9 cellular contexts compared by ENCODE assay signal in genomic region chr12:26830783-26831601, GRCh38. TPM values are rescaled to one million over a fixed set of nuclear protein-coding genes. Genes with fewer than 3 reads are reported as not detected.
DNase-seq lines count a peak whose midpoint lies in the region; ATAC-seq and TF ChIP-seq lines count a peak whose summit lies in the region.
"Had no signal": no experiment of that assay in that cellular context is flagged by ENCODE, and none has a peak within 500 bp of the region (broad histone marks: within the 10 kb centered on the region; RNA-seq: fewer than 3 reads in every experiment).

No MANE protein-coding gene starts in this region.

- H3K9me3 Mint-ChIP-seq in CD8-positive, alpha-beta T cell = no peaks in the 10 kb centered on the region
- H3K9me3 Mint-ChIP-seq in MCF 10A (ENCODE audit: unreplicated experiment) = no peaks in the 10 kb centered on the region

- H3K27ac ChIP-seq in CD8-positive, alpha-beta T cell (ENCODE audit: low read depth, low read length) = no peak overlapping the region
- H3K27ac ChIP-seq in muscle layer of colon (ENCODE audit: low read depth, low read length) = peak overlapping the region; percentile 51
- H3K27ac ChIP-seq in tibial nerve = no peak overlapping the region
- H3K27ac ChIP-seq in Peyer's patch = no peak overlapping the region

- no peak for TF ChIP-seq POLR2A in tibial nerve (IDR thresholded peaks at IDR 0.05)
- no peak for TF ChIP-seq POLR2A in Peyer's patch (IDR thresholded peaks at IDR 0.05)

- peak overlapping the region; percentile 65 for H3K4me3 Mint-ChIP-seq in CD8-positive, alpha-beta T cell
- H3K4me3 Mint-ChIP-seq in MCF 10A (ENCODE audit: unreplicated experiment) = peak overlapping the region; percentile 90

- no peak for TF ChIP-seq CTCF in CD8-positive, alpha-beta T cell (IDR thresholded peaks at IDR 0.05)
- TF ChIP-seq CTCF in MCF 10A (IDR thresholded peaks at IDR 0.05; ENCODE audit: unreplicated experiment) = no peak
- TF ChIP-seq CTCF in tibial nerve (IDR thresholded peaks at IDR 0.05) = no peak
- no peak for TF ChIP-seq CTCF in Peyer's patch (IDR thresholded peaks at IDR 0.05)

- H3K36me3 Mint-ChIP-seq in CD8-positive, alpha-beta T cell = peaks cover 5% of the 10 kb centered on the region
- no peaks in the 10 kb centered on the region for H3K36me3 Mint-ChIP-seq in MCF 10A (ENCODE audit: insufficient read depth, unreplicated experiment)

- H3K27ac Mint-ChIP-seq in CD8-positive, alpha-beta T cell = peak overlapping the region; percentile 29
- H3K27ac Mint-ChIP-seq in MCF 10A (ENCODE audit: low read depth, unreplicated experiment) = no peak overlapping the region

- H3K27me3 Mint-ChIP-seq in CD8-positive, alpha-beta T cell (ENCODE audit: low read depth) = no peaks in the 10 kb centered on the region
- H3K27me3 Mint-ChIP-seq in MCF 10A (ENCODE audit: insufficient read depth, unreplicated experiment) = no peaks in the 10 kb centered on the region

- H3K27me3 ChIP-seq in CD8-positive, alpha-beta T cell (ENCODE audit: insufficient read depth, low read length) = no peaks in the 10 kb centered on the region
- H3K27me3 ChIP-seq in muscle layer of colon (ENCODE audit: control insufficient read depth in 1 of 2, insufficient read depth in 2 of 2, low read length in 2 of 2) (no peaks in the 10 kb centered on the region), tibial nerve (no peaks in the 10 kb centered on the region), Peyer's patch (no peaks in the 10 kb centered on the region)

- TF ChIP-seq EP300 in tibial nerve (IDR thresholded peaks at IDR 0.05) = no peak

- ATAC-seq in CD8-positive, alpha-beta T cell = no peak
- ATAC-seq in HG03354 (IDR thresholded peaks at IDR 0.05; ENCODE audit: poor library complexity, severe bottlenecking, unreplicated experiment) = no peak

- no peaks in the 10 kb centered on the region for H3K36me3 ChIP-seq in CD8-positive, alpha-beta T cell (ENCODE audit: insufficient read depth, low read length)
- H3K36me3 ChIP-seq in muscle layer of colon (ENCODE audit: insufficient read depth, low read length) = no peaks in the 10 kb centered on the region
- H3K36me3 ChIP-seq in tibial nerve = no peaks in the 10 kb centered on the region
- H3K36me3 ChIP-seq in Peyer's patch = no peaks in the 10 kb centered on the region

- intact Hi-C loops in CD8-positive, alpha-beta T cell (cut with DNase I, micrococcal nuclease) = loop anchor here (2.0 to 10.0 kb wide), 9 partner anchors 54 to 1776 kb away; partner anchors contain the start of genes BHLHE41 (in 1 of the 2), DNAI7 (in 1 of the 2), ETFRF1 (in 1 of the 2) and INTS13 (in 1 of the 2)
- intact Hi-C loops in MCF 10A (cut with micrococcal nuclease) = loop anchor here (5.0 kb wide), 1 partner anchor 109 kb away; no protein-coding TSS in a partner anchor

- BruUV-seq in MCF 10A (replicated peaks; lab: Mats Ljungman, UMichigan) = no TSS peak

- DNase-seq in CD8-positive, alpha-beta T cell = no peak
- peak; percentile 64 for DNase-seq in KG1 (lab: John Stamatoyannopoulos, UW)
- DNase-seq in MCF 10A (ENCODE audit: unreplicated experiment) = peak; percentile 30
- DNase-seq in tibial nerve (ENCODE audit: low spot score in 2 of 2) = no peak
- no peak for DNase-seq in Peyer's patch
- DNase-seq in middle frontal gyrus (ENCODE audit: extremely low spot score, low spot score) = no peak
- DNase-seq: activated CD4-positive, CD25-positive, alpha-beta regulatory T cell treated with anti-CD3 and anti-CD28 coated beads, Interleukin-2, amount 50 U/mL, for 72 hours had no signal

- no peaks in the 10 kb centered on the region for H3K9me3 ChIP-seq in CD8-positive, alpha-beta T cell (ENCODE audit: low read length)
- no peaks in the 10 kb centered on the region for H3K9me3 ChIP-seq in muscle layer of colon (ENCODE audit: low read length)
- H3K9me3 ChIP-seq in tibial nerve = no peaks in the 10 kb centered on the region
- no peaks in the 10 kb centered on the region for H3K9me3 ChIP-seq in Peyer's patch

- CTCF ChIA-PET in CD8-positive, alpha-beta T cell (lab: Charles Lee) = interaction anchor here (0.8 to 3.6 kb wide), 2 partner anchors 54 to 184 kb away, joined by 3 to 19 read pairs; partner anchors contain the start of gene TM7SF3
- CTCF ChIA-PET in MCF 10A (lab: Yijun Ruan, JAX) = interaction anchor here (0.5 to 1.4 kb wide), 7 partner anchors 17 to 768 kb away, joined by 3 to 7 read pairs (median 4); no protein-coding TSS in a partner anchor

- peaks cover 9% of the 10 kb centered on the region for H3K4me1 ChIP-seq in CD8-positive, alpha-beta T cell (ENCODE audit: insufficient read depth, low read length)
- H3K4me1 ChIP-seq in muscle layer of colon (ENCODE audit: insufficient read depth, low read length) (peaks cover 28% of the 10 kb centered on the region), tibial nerve (peaks cover 0 to 13% (median 4%) of the 10 kb centered on the region in 4 donors), Peyer's patch (peaks cover 0 to 17% (median 1%) of the 10 kb centered on the region in 4 donors)

- POLR2A ChIA-PET in CD8-positive, alpha-beta T cell (lab: Charles Lee) = interaction anchor here (2.3 kb wide), 1 partner anchor 192 kb away, joined by 5 read pairs; the partner anchor contains the start of gene MED21
- POLR2A ChIA-PET in MCF 10A (lab: Yijun Ruan, JAX) = interaction anchor here (0.6 to 3.3 kb wide), 13 partner anchors 9 to 808 kb away, joined by 3 to 28 read pairs (median 4); no protein-coding TSS in a partner anchor

- H3K9ac ChIP-seq in muscle layer of colon (ENCODE audit: low read length) = peak overlapping the region; percentile 35

- peaks cover 60% of the 10 kb centered on the region for H3K4me1 Mint-ChIP-seq in CD8-positive, alpha-beta T cell (ENCODE audit: low read depth)
- H3K4me1 Mint-ChIP-seq in MCF 10A (ENCODE audit: insufficient read depth, unreplicated experiment) = peaks cover 16% of the 10 kb centered on the region

- WGBS in tibial nerve, 2 donors = 82 to 88% methylated on average over 14 of the region's 14 CpGs

- H3K4me3 ChIP-seq in CD8-positive, alpha-beta T cell (ENCODE audit: low read depth, low read length) = no peak overlapping the region
- H3K4me3 ChIP-seq in muscle layer of colon (ENCODE audit: low read depth in 1 of 2, low read length in 2 of 2) = peak overlapping the region; percentile 35 to 56
- H3K4me3 ChIP-seq in tibial nerve = no peak overlapping the region
- peak overlapping the region in 2 of 4 donors; percentile 23 to 28 for H3K4me3 ChIP-seq in Peyer's patch

RNA-seq across cellular contexts. Expression of gene ITPR2, which starts 2.0 kb away (rescaled TPM):
- 10 to 100 TPM; 18.9 to 24.1 TPM for total RNA-seq in CD8-positive, alpha-beta T cell
- total RNA-seq in MCF 10A (2022) (14.3 and 15.7 TPM in 2 replicates), tibial nerve (10 to 100 TPM; 32.6 to 49.8 (median 39.9) TPM), Peyer's patch (10 to 100 TPM; 32.6 to 87.5 (median 51.9) TPM)

Comparison
In these comparisons a context has a peak if more than half of its experiments do, and no peak if none do; other contexts are left out.
1. DNase-seq: peak in KG1 (single experiment) and MCF 10A (single experiment); none in CD8-positive, alpha-beta T cell (0 of 7), tibial nerve (0 of 2), Peyer's patch (0 of 3) and middle frontal gyrus (single experiment).
2. H3K4me3 ChIP-seq: peak in muscle layer of colon (2 of 2); none in CD8-positive, alpha-beta T cell (single experiment) and tibial nerve (0 of 4).